In genomic region chr4:7829687-7830580, GRCh38 we compare ENCODE assay signal across 13 cellular contexts.
A peak's percentile ranks its signal among the peaks of the same experiment; 100 is the strongest.
DNase-seq lines count a peak whose midpoint lies in the region; ATAC-seq, FAIRE-seq and TF ChIP-seq lines count a peak whose summit lies in the region.
"Had no signal": no experiment of that assay in that cellular context is flagged by ENCODE, and none has a peak within 500 bp of the region (broad histone marks: within the 10 kb centered on the region; RNA-seq: fewer than 3 reads in every experiment).

No MANE protein-coding gene starts in this region.

- TF ChIP-seq EP300 in K562 (IDR thresholded peaks at IDR 0.05; ENCODE audit: low read length) = 0 out of 2 replicates have a peak, but pooled peaks have one; percentile 25

- H3K9me3 Mint-ChIP-seq in HFFc6 = no peaks in the 10 kb centered on the region; the same call in 1 of the 2 replicates

- H3K36me3 Mint-ChIP-seq in HFFc6 (ENCODE audit: low read depth) = peaks cover 90% of the 10 kb centered on the region

- POLR2A ChIA-PET in K562 (lab: Yijun Ruan, JAX) = interaction anchor here (0.6 to 1.3 kb wide), 2 partner anchors 9 to 12 kb away, joined by 3 to 5 read pairs; no protein-coding TSS in a partner anchor

- H3K27me3 ChIP-seq in BLaER1 (no peaks in the 10 kb centered on the region), K562 (ENCODE audit: control insufficient read depth in 2 of 2, insufficient read depth in 2 of 2, low read length in 2 of 2) (peaks cover 5 to 24% of the 10 kb centered on the region in 2 experiments; a peak in 3 of 5 replicates), muscle layer of duodenum (ENCODE audit: low read depth, low read length) (no peaks in the 10 kb centered on the region)

- H3K36me3 ChIP-seq in BLaER1 (peaks cover 22% of the 10 kb centered on the region), K562 (ENCODE audit: control insufficient read depth, insufficient read depth, low read length) (no peaks in the 10 kb centered on the region), muscle layer of duodenum (ENCODE audit: control insufficient read depth in 1 of 2, insufficient read depth in 2 of 2, low read length in 2 of 2) (peaks cover 5 to 10% of the 10 kb centered on the region in 2 donors)

- H3K9ac ChIP-seq in BLaER1 (no peak overlapping the region), K562 (ENCODE audit: insufficient read depth in 1 of 2, low read depth in 2 of 2, low read length in 2 of 2) (no peak overlapping the region)

- 2% methylated on average over 10 of the region's 10 CpGs for WGBS in K562 (ENCODE audit: insufficient coverage, low coverage, missing lambda C conversion rate)

- no peaks in the 10 kb centered on the region for H3K79me2 ChIP-seq in K562 (ENCODE audit: control insufficient read depth, insufficient read depth, low read length)

- DNase-seq in HFFc6 (no peak), K562 (ENCODE audit: extremely low read depth in 1 of 4, low spot score in 3 of 4) (no peak), germinal center (ENCODE audit: low spot score) (no peak), cerebellar nuclear complex (lab: John Stamatoyannopoulos, UW) (no peak)
- no peak for DNase-seq in stimulated activated naive CD4-positive, alpha-beta T cell (lab: John Stamatoyannopoulos, UW)
- DNase-seq: activated CD8-positive, alpha-beta memory T cell treated with anti-CD3 and anti-CD28 coated beads for 24 hours; COR-L47; NCI-H446 treated with DMSO at 0.1 percent for 48 hours had no signal

- CTCF ChIA-PET in K562 (lab: Yijun Ruan, JAX; ENCODE audit: low intra/inter-chr PET ratio) = no interaction called here

- H3K27ac ChIP-seq in BLaER1 (peak overlapping the region; percentile 57; the same call in 1 of the 2 replicates), K562 (ENCODE audit: extremely low read depth, low read depth, low read length) (no peak overlapping the region), muscle layer of duodenum (ENCODE audit: low read length) (peak overlapping the region; percentile 19)

- H3K4me3 ChIP-seq in BLaER1 = no peak overlapping the region
- no peak overlapping the region for H3K4me3 ChIP-seq in K562
- H3K4me3 ChIP-seq in muscle layer of duodenum (ENCODE audit: low read depth in 1 of 2, low read length in 2 of 2) = no peak overlapping the region

- H3K4me1 Mint-ChIP-seq in HFFc6 (ENCODE audit: low read depth) = peaks cover 94% of the 10 kb centered on the region

- FAIRE-seq in K562 (lab: Jason Lieb, UNC) = peak; percentile 6
- FAIRE-seq: GM19239 had no signal

- in situ Hi-C loops in K562 (cut with MboI) = no loop called here

- no peaks in the 10 kb centered on the region for H3K9me1 ChIP-seq in K562 (ENCODE audit: control insufficient read depth, insufficient read depth, low read length)

- ATAC-seq in K562 = no peak
- ATAC-seq in HG02970 (IDR thresholded peaks at IDR 0.05; ENCODE audit: low FRiP score, unreplicated experiment) = no peak
- ATAC-seq: esophagus mucosa had no signal

- H3K27me3 Mint-ChIP-seq in HFFc6 (ENCODE audit: insufficient read depth) = peaks cover 26% of the 10 kb centered on the region

- H3K4me1 ChIP-seq in BLaER1 (peaks cover 52% of the 10 kb centered on the region), K562 (replicated peaks in 1 of 2; ENCODE audit: control insufficient read depth in 2 of 2, insufficient read depth in 2 of 2, low read length in 2 of 2) (peaks cover 0 to 21% of the 10 kb centered on the region in 2 experiments; a peak in 3 of 5 replicates), muscle layer of duodenum (ENCODE audit: control insufficient read depth in 1 of 2, insufficient read depth in 2 of 2, low read length in 2 of 2) (peaks cover 5 to 10% of the 10 kb centered on the region in 2 donors)

- no peak overlapping the region for H2AFZ ChIP-seq in K562 (ENCODE audit: low read depth, low read length)

- TF ChIP-seq CTCF in HFFc6 (IDR thresholded peaks at IDR 0.05) (no peak), K562 (IDR thresholded peaks at IDR 0.05 in 2 of 3, conservative IDR thresholded peaks at IDR 0.05 in 1 of 3; ENCODE audit: insufficient read depth in 2 of 3, low read depth in 1 of 3, low read length in 3 of 3) (no peak)

- intact Hi-C loops in K562 (cut with micrococcal nuclease) = no loop called here

- H3K9me3 ChIP-seq in BLaER1 (peaks cover 6% of the 10 kb centered on the region; the same call in 1 of the 2 replicates), K562 (replicated peaks; ENCODE audit: control insufficient read depth, insufficient read depth, low read depth, low read length) (no peaks in the 10 kb centered on the region), muscle layer of duodenum (ENCODE audit: control insufficient read depth in 1 of 2, low read length in 2 of 2) (no peaks in the 10 kb centered on the region)

- TF ChIP-seq RAD21 in K562 (CRISPR knock-in tag; conservative IDR thresholded peaks at IDR 0.05 in 1 of 2, IDR thresholded peaks at IDR 0.05 in 1 of 2) = no peak

- BruUV-seq in K562 (replicated peaks; lab: Mats Ljungman, UMichigan) = no TSS peak

- H3K4me2 ChIP-seq in BLaER1 = peak overlapping the region; percentile 71; the same call in 1 of the 2 replicates
- H3K4me2 ChIP-seq in K562 (ENCODE audit: insufficient read depth, low read length) = no peak overlapping the region

- no peak for TF ChIP-seq POLR2A in K562 (conservative IDR thresholded peaks at IDR 0.05)

- peak overlapping the region; percentile 85 for H3K27ac Mint-ChIP-seq in HFFc6

- H4K20me1 ChIP-seq in BLaER1 = no peaks in the 10 kb centered on the region
- H4K20me1 ChIP-seq in K562 (replicated peaks; ENCODE audit: control insufficient read depth, insufficient read depth, low read length) = no peaks in the 10 kb centered on the region

- H3K4me3 Mint-ChIP-seq in HFFc6 = peak overlapping the region; percentile 23; the same call in 1 of the 2 replicates

TF ChIP-seq in K562, 482 proteins besides CTCF, POLR2A, EP300 and RAD21 (continues in another document):
- TF ChIP-seq BDP1 (IDR thresholded peaks at IDR 0.05; ENCODE audit: insufficient read depth, insufficient read length) = no peak
- TF ChIP-seq HLTF (IDR thresholded peaks at IDR 0.05) = no peak
- no peak for TF ChIP-seq ZNF318 (IDR thresholded peaks at IDR 0.05; ENCODE audit: borderline replicate concordance in 1 of 2, low read depth in 1 of 2)
- peak; percentile 67; the same call in 1 of the 2 replicates for TF ChIP-seq SPI1 (IDR thresholded peaks at IDR 0.05; ENCODE audit: borderline replicate concordance, low read depth, low read length)
